ENCODE assay signal across 8 cellular contexts in genomic region chr2:168552450-168552856, GRCh38.
DNase-seq lines count a peak whose midpoint lies in the region; ATAC-seq and TF ChIP-seq lines count a peak whose summit lies in the region.

No MANE protein-coding gene starts in this region.

- no peak overlapping the region for H3K4me2 ChIP-seq in GM23248 (ENCODE audit: unreplicated experiment)

- no peaks in the 10 kb centered on the region for H3K4me1 ChIP-seq in GM23248 (ENCODE audit: insufficient read depth)

- peak; percentile 83 for ATAC-seq in GM18520 (IDR thresholded peaks at IDR 0.05; ENCODE audit: unreplicated experiment)
- ATAC-seq in HG02759 (IDR thresholded peaks at IDR 0.05; ENCODE audit: unreplicated experiment): peak; percentile 97
- ATAC-seq in Right ventricle myocardium superior (ENCODE audit: poor library complexity): no peak

- H3K9me2 ChIP-seq in GM23248 (ENCODE audit: insufficient read depth): no peaks in the 10 kb centered on the region

- H3K27ac ChIP-seq in GM23248: no peak overlapping the region
- H3K27ac ChIP-seq in brain microvascular endothelial cell: no peak overlapping the region

- no peak overlapping the region for H2AFZ ChIP-seq in GM23248

- no peaks in the 10 kb centered on the region for H3F3A ChIP-seq in GM23248 (ENCODE audit: insufficient read depth)

- H3K9ac ChIP-seq in GM23248: no peak overlapping the region

- 79 to 81% methylated on average over 2 of the region's 2 CpGs for whole genome bisulfite sequencing in GM23248 (ENCODE audit: low coverage in 1 of 2, low lambda C conversion rate in 2 of 2, missing lambda C conversion rate in 2 of 2), 2 experiments

- peak; percentile 3 for DNase-seq in NCI-H1092 (lab: John Stamatoyannopoulos, UW)
- DNase-seq in iPS DF 19.7 (ENCODE audit: low read depth, low spot score): peak; percentile 99
- no peak for DNase-seq in GM23248
- no peak for DNase-seq in brain microvascular endothelial cell
- no peak for DNase-seq in Right ventricle myocardium superior
- no peak for DNase-seq in D341Med (ENCODE audit: low spot score)

- intact Hi-C loops in Right ventricle myocardium superior (cut with DNase I): no loop called here

- H4K20me1 ChIP-seq in GM23248 (ENCODE audit: insufficient read depth): no peaks in the 10 kb centered on the region

- H3K4me3 ChIP-seq in GM23248: no peak overlapping the region
- H3K4me3 ChIP-seq in brain microvascular endothelial cell (ENCODE audit: low read depth, low read length): no peak overlapping the region

- no peak for TF ChIP-seq CTCF in brain microvascular endothelial cell (IDR thresholded peaks at IDR 0.05; ENCODE audit: low read depth, low read length, missing control alignments)

- no peaks in the 10 kb centered on the region for H3K9me3 ChIP-seq in GM23248 (ENCODE audit: low read depth)

- in situ Hi-C loops in GM23248 (cut with MboI) (no loop called here), brain microvascular endothelial cell (cut with HindIII; ENCODE audit: low pct_ligation_motif_present, low sequenced_read_pairs) (no loop called here)

- no peaks in the 10 kb centered on the region for H3K27me3 ChIP-seq in GM23248 (replicated peaks; ENCODE audit: insufficient read depth)
- no peaks in the 10 kb centered on the region for H3K27me3 ChIP-seq in brain microvascular endothelial cell (replicated peaks)

- H3K36me3 ChIP-seq in GM23248 (ENCODE audit: low read depth) (no peaks in the 10 kb centered on the region), brain microvascular endothelial cell (replicated peaks) (no peaks in the 10 kb centered on the region)

- no peaks in the 10 kb centered on the region; the same call in 1 of the 2 replicates for H3K79me2 ChIP-seq in GM23248 (ENCODE audit: insufficient read depth)

Comparison
In these comparisons a context has a peak if more than half of its experiments do, and no peak if none do; other contexts are left out.
1. DNase-seq: peak in NCI-H1092 (single experiment) and iPS DF 19.7 (single experiment); none in GM23248 (single experiment), brain microvascular endothelial cell (single experiment), Right ventricle myocardium superior (single experiment) and D341Med (single experiment).